Comparison of ENCODE assay signal across 10 cellular contexts in genomic region chr3:37144806-37145205, GRCh38. TPM values are rescaled to one million over a fixed set of nuclear protein-coding genes. Genes with fewer than 3 reads are reported as not detected.
DNase-seq lines count a peak whose midpoint lies in the region; FAIRE-seq and TF ChIP-seq lines count a peak whose summit lies in the region.
"Had no signal": no experiment of that assay in that cellular context is flagged by ENCODE, and none has a peak within 500 bp of the region (broad histone marks: within the 10 kb centered on the region; RNA-seq: fewer than 3 reads in every experiment).

No MANE protein-coding gene starts in this region.

- no peak overlapping the region for H3K4me2 ChIP-seq in Karpas-422 (ENCODE audit: low read depth, low read length, poor library complexity, severe bottlenecking)

- H4K20me1 ChIP-seq in Karpas-422 (ENCODE audit: insufficient read depth, low read depth, low read length), result no peaks in the 10 kb centered on the region

- H3K9ac ChIP-seq in Karpas-422 (ENCODE audit: low read length), result no peak overlapping the region

- TF ChIP-seq CTCF in spleen (IDR thresholded peaks at IDR 0.05 in 8 of 11, conservative IDR thresholded peaks at IDR 0.05 in 3 of 11) (no peak), ovary (IDR thresholded peaks at IDR 0.05) (no peak)

- H2AFZ ChIP-seq in Karpas-422 (ENCODE audit: low read length), result no peak overlapping the region

- H3K36me3 ChIP-seq in Karpas-422 (ENCODE audit: insufficient read depth, low read length) (peaks cover 15% of the 10 kb centered on the region), spleen (peaks cover 0 to 70% (median 14%) of the 10 kb centered on the region in 6 donors), ovary (no peaks in the 10 kb centered on the region)

- intact Hi-C loops in spleen (cut with DNase I; ENCODE audit: low total_unique reads), result no loop called here
- intact Hi-C loops in ovary (cut with DNase I), result loop anchor here in 1 of 4 donors (5.0 kb wide), 1 partner anchor 872 kb away; no protein-coding TSS in a partner anchor

- H3K27ac ChIP-seq in Karpas-422 (ENCODE audit: low read length) (no peak overlapping the region), spleen (peak overlapping the region in 7 of 8 donors; percentile 25 to 81 (median 71)), ovary (no peak overlapping the region)

- no peak for TF ChIP-seq POLR2A in spleen (IDR thresholded peaks at IDR 0.05)
- no peak for TF ChIP-seq POLR2A in ovary (IDR thresholded peaks at IDR 0.05)
- TF ChIP-seq POLR2A in GM12891 (IDR thresholded peaks at IDR 0.05; ENCODE audit: low read depth, low read length), result no peak

- H3K4me1 ChIP-seq in Karpas-422 (ENCODE audit: low read length) (peaks cover 18% of the 10 kb centered on the region), spleen (peaks cover 14 to 86% (median 57%) of the 10 kb centered on the region in 6 donors), ovary (ENCODE audit: insufficient read depth) (peaks cover 5% of the 10 kb centered on the region)

- FAIRE-seq in GM12891 (lab: Jason Lieb, UNC), result no peak
- FAIRE-seq: D721Med had no signal

- peaks cover 14% of the 10 kb centered on the region; the same call in 1 of the 2 replicates for H3K79me2 ChIP-seq in Karpas-422 (ENCODE audit: low read length)

- H3K9me2 ChIP-seq in Karpas-422 (replicated peaks; ENCODE audit: insufficient read depth, low read length), result no peaks in the 10 kb centered on the region

- no peaks in the 10 kb centered on the region for H3K27me3 ChIP-seq in Karpas-422 (ENCODE audit: low read length)
- no peaks in the 10 kb centered on the region for H3K27me3 ChIP-seq in spleen (replicated peaks in 1 of 7)
- no peaks in the 10 kb centered on the region for H3K27me3 ChIP-seq in ovary
- H3K27me3 ChIP-seq: esophagus squamous epithelium had no signal

- TF ChIP-seq EP300 in ovary (IDR thresholded peaks at IDR 0.05), result no peak

- no peaks in the 10 kb centered on the region for H3K9me3 ChIP-seq in Karpas-422 (ENCODE audit: low read length)
- no peaks in the 10 kb centered on the region for H3K9me3 ChIP-seq in spleen
- H3K9me3 ChIP-seq in ovary, result no peaks in the 10 kb centered on the region
- H3K9me3 ChIP-seq: esophagus squamous epithelium had no signal

- H3K4me3 ChIP-seq in Karpas-422 (ENCODE audit: low read length), result no peak overlapping the region
- no peak overlapping the region for H3K4me3 ChIP-seq in spleen
- no peak overlapping the region for H3K4me3 ChIP-seq in ovary
- H3K4me3 ChIP-seq: esophagus squamous epithelium had no signal

- DNase-seq in Karpas-422 (peak; percentile 54), RPMI7951 (ENCODE audit: low read depth) (peak; percentile 11), left kidney (ENCODE audit: low read depth, low spot score) (peak; percentile 28), spleen (no peak), ovary (no peak), GM12891 (ENCODE audit: insufficient read length, low spot score) (no peak), middle frontal gyrus (ENCODE audit: extremely low spot score, low spot score) (no peak)
- DNase-seq: activated B cell treated with CpG ODN at 0.5 μM for 24 hours, esophagus squamous epithelium had no signal

TF ChIP-seq in GM12891, 5 proteins besides CTCF, POLR2A, EP300 and RAD21:
- TF ChIP-seq TAF1 (IDR thresholded peaks at IDR 0.05; ENCODE audit: low read depth, low read length) (no peak), POLR2AphosphoS5 (IDR thresholded peaks at IDR 0.05; ENCODE audit: low read depth, low read length) (no peak), PAX5 (IDR thresholded peaks at IDR 0.05; ENCODE audit: insufficient read depth, low read length, severe bottlenecking) (no peak), POU2F2 (IDR thresholded peaks at IDR 0.05; ENCODE audit: low read depth, low read length) (no peak), SPI1 (IDR thresholded peaks at IDR 0.05; ENCODE audit: low read depth, low read length) (no peak)
TF ChIP-seq in GM12891: peak in this region for 0.

RNA-seq across cellular contexts. Expression of gene LRRFIP2, which starts 29.6 kb away (rescaled TPM):
- total RNA-seq in Karpas-422 (2014; rRNA removed; shearing (Covaris generic); ENCODE audit: low replicate concordance), result 43.7 and 45.5 TPM in 2 replicates
- total RNA-seq in RPMI7951 (2014; rRNA removed; shearing (Covaris generic)), result 77.5 and 99.9 TPM in 2 replicates
- total RNA-seq in spleen, result 100 to 1,000 TPM in 4 of 7 donors, 10 to 100 TPM in 3; 73.5 to 111 (median 104) TPM
- polyA plus RNA-seq in spleen, result 10 to 100 TPM; 18.9 to 50.0 (median 30.5) TPM
- total RNA-seq in ovary, result 10 to 100 TPM; 35.5 to 52.5 (median 48.3) TPM
- polyA plus RNA-seq in ovary, result 10 to 100 TPM; 35.5 to 81.1 TPM
- 15.5 TPM for polyA plus RNA-seq in GM12891 (2012; ENCODE audit: low read depth, missing spikeins)

Comparison
In these comparisons a context has a peak if more than half of its experiments do, and no peak if none do; other contexts are left out.
1. DNase-seq: peak in Karpas-422 (single experiment), RPMI7951 (single experiment) and left kidney (single experiment); none in spleen (single experiment), ovary (0 of 5), GM12891 (single experiment) and middle frontal gyrus (single experiment).
2. H3K27ac ChIP-seq: peak in spleen (7 of 8); none in Karpas-422 (single experiment) and ovary (0 of 2).